Comparison of ENCODE assay signal across 33 cellular contexts in the genomic region with DNA sequence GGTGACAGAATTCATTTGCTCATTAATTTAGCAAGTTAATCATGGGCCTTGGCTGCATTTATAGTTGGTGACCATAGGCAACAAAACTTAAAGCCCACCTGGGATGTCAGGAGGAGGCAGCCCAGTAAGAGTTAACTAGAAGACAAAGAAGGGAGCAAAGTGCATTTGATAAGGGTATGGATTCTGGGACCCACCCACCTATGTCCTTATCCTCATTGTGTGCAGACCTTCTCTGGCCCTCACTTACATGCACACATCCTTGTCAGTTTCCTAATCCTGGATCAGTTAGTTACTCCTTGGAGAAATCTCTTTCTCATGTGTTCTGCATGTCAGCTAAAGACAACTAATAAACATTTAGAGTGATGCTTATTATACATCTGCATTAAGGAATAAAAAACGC.
"Had no signal": no experiment of that assay in that cellular context is flagged by ENCODE, and none has a peak within 500 bp of the region (broad histone marks: within the 10 kb centered on the region; RNA-seq: fewer than 3 reads in every experiment).

No MANE protein-coding gene starts in this region.

- H3K27me3 ChIP-seq: brain microvascular endothelial cell, esophagus muscularis mucosa, gastrocnemius medialis, heart left ventricle had no signal

- H3K36me3 Mint-ChIP-seq: activated CD4-positive, alpha-beta memory T cell treated with anti-CD3 and anti-CD28 coated beads for 36 hours; activated CD8-positive, alpha-beta memory T cell treated with anti-CD3 and anti-CD28 coated beads, Interleukin-2, amount 10 ng/mL, durations not matched to agents 7 days and 5 days had no signal

- H3K27me3 Mint-ChIP-seq: activated CD4-positive, alpha-beta T cell treated with anti-CD3 and anti-CD28 coated beads, Interleukin-2, amount 10 ng/mL, durations not matched to agents 24 days and 14 days; activated CD8-positive, alpha-beta memory T cell treated with anti-CD3 and anti-CD28 coated beads, Interleukin-2, amount 10 ng/mL, durations not matched to agents 7 days and 5 days; effector memory CD8-positive, alpha-beta T cell had no signal

- H3K4me1 Mint-ChIP-seq: activated CD4-positive, alpha-beta T cell treated with anti-CD3 and anti-CD28 coated beads for 36 hours; activated CD4-positive, alpha-beta T cell treated with anti-CD3 and anti-CD28 coated beads, Interleukin-2, amount 10 ng/mL, durations not matched to agents 24 days and 14 days; activated CD8-positive, alpha-beta memory T cell treated with anti-CD3 and anti-CD28 coated beads, Interleukin-2, amount 10 ng/mL, durations not matched to agents 7 days and 5 days had no signal

- H3K4me3 ChIP-seq: esophagus muscularis mucosa, gastrocnemius medialis, heart left ventricle had no signal

- ATAC-seq: activated CD4-positive, alpha-beta T cell treated with anti-CD3 and anti-CD28 coated beads for 36 hours; activated CD8-positive, alpha-beta memory T cell treated with anti-CD3 and anti-CD28 coated beads, Interleukin-2, amount 10 ng/mL, durations not matched to agents 7 days and 5 days; activated CD8-positive, alpha-beta T cell treated with anti-CD3 and anti-CD28 coated beads, Interleukin-2, amount 10 ng/mL, durations not matched to agents 7 days and 5 days; activated T-cell treated with anti-CD3 and anti-CD28 coated beads, Interleukin-2, amount 50 U/mL, for 72 hours; effector memory CD8-positive, alpha-beta T cell; foreskin keratinocyte; gastrocnemius medialis; heart left ventricle had no signal

- FAIRE-seq: astrocyte, bronchial epithelial cell, colon had no signal

- H3K27ac Mint-ChIP-seq: activated CD4-positive, alpha-beta memory T cell treated with anti-CD3 and anti-CD28 coated beads for 36 hours; activated CD4-positive, alpha-beta T cell treated with anti-CD3 and anti-CD28 coated beads for 36 hours; activated CD4-positive, alpha-beta T cell treated with anti-CD3 and anti-CD28 coated beads, Interleukin-2, amount 10 ng/mL, durations not matched to agents 24 days and 14 days; activated CD8-positive, alpha-beta memory T cell treated with anti-CD3 and anti-CD28 coated beads, Interleukin-2, amount 10 ng/mL, durations not matched to agents 7 days and 5 days; activated CD8-positive, alpha-beta T cell treated with anti-CD3 and anti-CD28 coated beads, Interleukin-2, amount 10 ng/mL, durations not matched to agents 7 days and 5 days; activated naive CD8-positive, alpha-beta T cell; activated T-cell treated with anti-CD3 and anti-CD28 coated beads, Interleukin-2, amount 50 U/mL, for 24 hours; activated T-cell treated with anti-CD3 and anti-CD28 coated beads, Interleukin-2, amount 50 U/mL, for 72 hours; effector memory CD8-positive, alpha-beta T cell had no signal

- H3K4me1 ChIP-seq: foreskin keratinocyte had no signal

- H3K4me3 Mint-ChIP-seq: activated CD4-positive, alpha-beta memory T cell treated with anti-CD3 and anti-CD28 coated beads for 36 hours; activated CD4-positive, alpha-beta T cell treated with anti-CD3 and anti-CD28 coated beads for 36 hours; activated CD4-positive, alpha-beta T cell treated with anti-CD3 and anti-CD28 coated beads, Interleukin-2, amount 10 ng/mL, durations not matched to agents 24 days and 14 days; activated CD8-positive, alpha-beta memory T cell treated with anti-CD3 and anti-CD28 coated beads, Interleukin-2, amount 10 ng/mL, durations not matched to agents 7 days and 5 days; activated CD8-positive, alpha-beta T cell treated with anti-CD3 and anti-CD28 coated beads, Interleukin-2, amount 10 ng/mL, durations not matched to agents 7 days and 5 days; activated naive CD8-positive, alpha-beta T cell; activated T-cell treated with anti-CD3 and anti-CD28 coated beads, Interleukin-2, amount 50 U/mL, for 24 hours; activated T-cell treated with anti-CD3 and anti-CD28 coated beads, Interleukin-2, amount 50 U/mL, for 72 hours; effector memory CD8-positive, alpha-beta T cell had no signal

- H3K27ac ChIP-seq: brain microvascular endothelial cell, esophagus muscularis mucosa, foreskin keratinocyte, heart left ventricle had no signal

- DNase-seq: activated CD4-positive, alpha-beta memory T cell treated with anti-CD3 and anti-CD28 coated beads for 36 hours; activated CD4-positive, alpha-beta T cell treated with anti-CD3 and anti-CD28 coated beads for 36 hours; activated CD4-positive, alpha-beta T cell treated with anti-CD3 and anti-CD28 coated beads, Interleukin-2, amount 10 ng/mL, durations not matched to agents 24 days and 14 days; activated CD4-positive, CD25-positive, alpha-beta regulatory T cell; activated CD4-positive, CD25-positive, alpha-beta regulatory T cell treated with anti-CD3 and anti-CD28 coated beads, Interleukin-2, amount 50 U/mL, for 72 hours; activated CD8-positive, alpha-beta memory T cell treated with anti-CD3 and anti-CD28 coated beads, Interleukin-2, amount 10 ng/mL, durations not matched to agents 7 days and 5 days; activated CD8-positive, alpha-beta memory T cell treated with anti-CD3 and anti-CD28 coated beads, Interleukin-2, amount 50 U/mL, for 48 hours; activated CD8-positive, alpha-beta T cell treated with anti-CD3 and anti-CD28 coated beads, Interleukin-2, amount 10 ng/mL, durations not matched to agents 7 days and 5 days; activated gamma-delta T cell; activated naive CD4-positive, alpha-beta T cell; activated naive CD4-positive, alpha-beta T cell treated with anti-CD3 and anti-CD28 coated beads, Interleukin-2, amount 50 U/mL, for 16 hours; activated T-cell treated with anti-CD3 and anti-CD28 coated beads for 4 hours; activated T-cell treated with anti-CD3 and anti-CD28 coated beads, Interleukin-2, amount 50 U/mL, for 24 hours; activated T-cell treated with anti-CD3 and anti-CD28 coated beads, Interleukin-2, amount 50 U/mL, for 72 hours; amniotic stem cell; anterior cingulate cortex; brain microvascular endothelial cell; caudate nucleus; cortex of kidney; dermis blood vessel endothelial cell; effector CD4-positive, alpha-beta T cell; effector memory CD8-positive, alpha-beta T cell; erythroblast; foreskin keratinocyte; gastrocnemius medialis; glutamatergic neuron; heart left ventricle; T-helper 2 cell had no signal
